Comparison of ENCODE assay signal across 19 cellular contexts in the genomic region with DNA sequence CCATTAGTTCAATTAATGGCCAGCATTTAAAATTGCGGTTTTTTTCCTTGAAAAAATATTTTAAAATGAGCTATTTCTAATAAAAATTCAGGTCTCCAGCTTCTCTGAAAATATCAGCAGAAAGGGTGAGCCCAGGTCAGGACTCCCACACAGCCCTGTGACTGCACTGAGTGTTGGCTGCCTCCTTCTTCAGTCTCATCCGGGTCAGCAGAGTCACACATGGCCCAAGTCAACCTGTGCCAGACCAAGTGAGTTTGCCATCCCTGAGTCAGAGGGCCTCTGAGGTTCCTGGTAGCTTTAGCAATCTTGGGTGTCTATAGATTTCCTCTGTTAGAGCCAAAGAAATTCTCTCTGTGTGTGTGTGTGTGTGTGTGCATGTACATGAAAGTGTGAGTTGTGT. TPM values are rescaled to one million over a fixed set of nuclear protein-coding genes. Genes with fewer than 3 reads are reported as not detected.
DNase-seq lines count a peak whose midpoint lies in the region; ATAC-seq, FAIRE-seq and TF ChIP-seq lines count a peak whose summit lies in the region.
"Had no signal": no experiment of that assay in that cellular context is flagged by ENCODE, and none has a peak within 500 bp of the region (broad histone marks: within the 10 kb centered on the region; RNA-seq: fewer than 3 reads in every experiment).

No MANE protein-coding gene starts in this region.

- ATAC-seq in mucosa of descending colon (no peak), GM18511 (IDR thresholded peaks at IDR 0.05; ENCODE audit: unreplicated experiment) (no peak)
- ATAC-seq: A549, Panc1, Right ventricle myocardium inferior had no signal

- peaks cover 34% of the 10 kb centered on the region for H3K27me3 Mint-ChIP-seq in astrocyte (ENCODE audit: low read depth, unreplicated experiment)

- H3K36me3 Mint-ChIP-seq in astrocyte (ENCODE audit: low read depth, unreplicated experiment), result no peaks in the 10 kb centered on the region
- H3K36me3 Mint-ChIP-seq: CD4-positive, CD25-positive, alpha-beta regulatory T cell had no signal

- H2AFZ ChIP-seq in astrocyte (ENCODE audit: low read depth, low read length), result no peak overlapping the region

- H3K9me3 ChIP-seq in astrocyte (ENCODE audit: insufficient read depth, low read depth, low read length) (no peaks in the 10 kb centered on the region), mucosa of descending colon (no peaks in the 10 kb centered on the region)
- H3K9me3 ChIP-seq: A549, Caco-2 had no signal

- peaks cover 18% of the 10 kb centered on the region for H3K4me1 ChIP-seq in astrocyte (ENCODE audit: insufficient read depth, low read length)
- no peaks in the 10 kb centered on the region for H3K4me1 ChIP-seq in mucosa of descending colon (ENCODE audit: low read depth)
- H3K4me1 ChIP-seq: A549, Caco-2 had no signal

- H4K20me1 ChIP-seq in astrocyte (ENCODE audit: insufficient read depth, low read length), result no peaks in the 10 kb centered on the region

- no peak overlapping the region for H3K27ac ChIP-seq in astrocyte (ENCODE audit: low read depth, low read length)
- H3K27ac ChIP-seq: A549 had no signal

- H3K4me3 ChIP-seq in astrocyte (ENCODE audit: insufficient read depth, low read depth, low read length) (no peak overlapping the region), foreskin fibroblast (ENCODE audit: low read depth in 1 of 2, low read length in 2 of 2) (no peak overlapping the region), mucosa of descending colon (no peak overlapping the region)
- H3K4me3 ChIP-seq: A549 had no signal

- intact Hi-C loops in mucosa of descending colon (cut with DNase I, micrococcal nuclease), result no loop called here

- H3K79me2 ChIP-seq in astrocyte (ENCODE audit: insufficient read depth, low read length), result no peaks in the 10 kb centered on the region

- no peak overlapping the region for H3K9ac ChIP-seq in astrocyte (ENCODE audit: low read length)

- no peaks in the 10 kb centered on the region for H3K9me3 Mint-ChIP-seq in astrocyte (ENCODE audit: unreplicated experiment)

- H3K27me3 ChIP-seq in astrocyte (ENCODE audit: insufficient read depth, low read length), result no peaks in the 10 kb centered on the region

- peaks cover 4% of the 10 kb centered on the region for H3K4me1 Mint-ChIP-seq in astrocyte (ENCODE audit: low read depth, unreplicated experiment)
- H3K4me1 Mint-ChIP-seq: CD4-positive, CD25-positive, alpha-beta regulatory T cell had no signal

- H3K36me3 ChIP-seq in astrocyte (ENCODE audit: insufficient read depth, low read length), result no peaks in the 10 kb centered on the region
- H3K36me3 ChIP-seq in mucosa of descending colon (ENCODE audit: low read depth), result no peaks in the 10 kb centered on the region

- TF ChIP-seq CTCF in astrocyte (IDR thresholded peaks at IDR 0.05; ENCODE audit: insufficient read depth, low read depth, low read length) (no peak), foreskin fibroblast (IDR thresholded peaks at IDR 0.05; ENCODE audit: low read depth, low read length) (no peak), mucosa of descending colon (IDR thresholded peaks at IDR 0.05) (no peak)

- FAIRE-seq in astrocyte (lab: Jason Lieb, UNC), result no peak
- FAIRE-seq: A549 had no signal

- peak; percentile 68 for DNase-seq in AG08395 (ENCODE audit: low spot score)
- DNase-seq in GM03348 (ENCODE audit: low spot score), result peak; percentile 51
- DNase-seq in astrocyte (ENCODE audit: low read depth), result no peak
- peak; percentile 5 to 27 for DNase-seq in foreskin fibroblast
- DNase-seq in mucosa of descending colon, result no peak
- no peak for DNase-seq in DMS 273 treated with DMSO at 0.1 percent for 48 hours (lab: John Stamatoyannopoulos, UW)
- DNase-seq in amygdala (lab: John Stamatoyannopoulos, UW), result no peak
- DNase-seq: Caco-2; CD4-positive, CD25-positive, alpha-beta regulatory T cell; DMS53; KBM-7; NCI-H1048; NCI-H1436 treated with DMSO at 0.1 percent for 48 hours; NCI-H2081; NCI-H510A treated with DMSO at 0.1 percent for 48 hours had no signal

- H3K27ac Mint-ChIP-seq in astrocyte (ENCODE audit: unreplicated experiment), result no peak overlapping the region

- no peak overlapping the region for H3K4me3 Mint-ChIP-seq in astrocyte (ENCODE audit: unreplicated experiment)
- H3K4me3 Mint-ChIP-seq: CD4-positive, CD25-positive, alpha-beta regulatory T cell had no signal

- peak overlapping the region; percentile 21 for H3K4me2 ChIP-seq in astrocyte (ENCODE audit: low read length)
- H3K4me2 ChIP-seq: A549 had no signal

RNA-seq across cellular contexts. Expression of a gene that starts 22.1 kb away (rescaled TPM):
- total RNA-seq in astrocyte (0.87 and 0.91 TPM in 2 replicates), mucosa of descending colon (under 1 TPM; 0.43 to 0.48 (median 0.44) TPM)

Comparison
In these comparisons a context has a peak if more than half of its experiments do, and no peak if none do; other contexts are left out.
1. DNase-seq: peak in AG08395 (single experiment), GM03348 (single experiment) and foreskin fibroblast (2 of 2); none in astrocyte (single experiment), mucosa of descending colon (0 of 3), DMS 273 treated with DMSO at 0.1 percent for 48 hours (single experiment) and amygdala (0 of 56).